Comparison of ENCODE assay signal across 8 cellular contexts in genomic region chr17:47776330-47777197, GRCh38. TPM values are rescaled to one million over a fixed set of nuclear protein-coding genes. Genes with fewer than 3 reads are reported as not detected.
DNase-seq lines count a peak whose midpoint lies in the region; ATAC-seq and TF ChIP-seq lines count a peak whose summit lies in the region.

No MANE protein-coding gene starts in this region.

- ATAC-seq in activated CD4-positive, CD25-positive, alpha-beta regulatory T cell treated with anti-CD3 and anti-CD28 coated beads, Interleukin-2, amount 50 U/mL, for 24 hours = peak; percentile 69 to 81
- ATAC-seq in HG03175 (IDR thresholded peaks at IDR 0.05; ENCODE audit: unreplicated experiment) (no peak), GM18870 (IDR thresholded peaks at IDR 0.05; ENCODE audit: unreplicated experiment) (no peak)

- peaks cover 6% of the 10 kb centered on the region; the same call in 1 of the 2 replicates for H3K9me3 ChIP-seq in AG04450 (ENCODE audit: control insufficient read depth, insufficient read depth, low read length)

- H3K36me3 Mint-ChIP-seq in osteocyte (ENCODE audit: unreplicated experiment) = no peaks in the 10 kb centered on the region

- TF ChIP-seq POLR2A in erythroblast (IDR thresholded peaks at IDR 0.05; ENCODE audit: low read length) = no peak

- H3K4me1 Mint-ChIP-seq in osteocyte (ENCODE audit: unreplicated experiment) = no peaks in the 10 kb centered on the region

- peaks cover 44% of the 10 kb centered on the region for H3K27me3 Mint-ChIP-seq in osteocyte (ENCODE audit: unreplicated experiment)

- POLR2A ChIA-PET in AG04450 (lab: Yijun Ruan, JAX) (no interaction called here), GM10248 (lab: Yijun Ruan, JAX) (no interaction called here)

- no peak overlapping the region for H3K4me3 Mint-ChIP-seq in osteocyte (ENCODE audit: unreplicated experiment)

- DNase-seq in AG04450 (ENCODE audit: low read depth, low spot score) = no peak
- peak; percentile 73 for DNase-seq in GM10248 (ENCODE audit: extremely low spot score)
- peak; percentile 26 for DNase-seq in NCI-H2107 (lab: John Stamatoyannopoulos, UW)
- peak; percentile 54 to 75 for DNase-seq in erythroblast (lab: John Stamatoyannopoulos, UW)
- DNase-seq in osteocyte (ENCODE audit: extremely low spot score, unreplicated experiment) = peak; percentile 68

- CTCF ChIA-PET in AG04450 (lab: Charles Lee) = no interaction called here
- CTCF ChIA-PET in GM10248 (lab: Yijun Ruan, JAX) = interaction anchor here (0.8 to 1.6 kb wide), 9 partner anchors 9 to 111 kb away, joined by 3 to 6 read pairs (median 4); partner anchors contain the start of gene TBX21

- H3K27me3 ChIP-seq in AG04450 (ENCODE audit: control insufficient read depth, insufficient read depth, low read length) = peaks cover 46% of the 10 kb centered on the region

- TF ChIP-seq CTCF in AG04450 (IDR thresholded peaks at IDR 0.05; ENCODE audit: low read depth, low read length) (peak; percentile 74), GM10248 (IDR thresholded peaks at IDR 0.05; ENCODE audit: control extremely low read depth, extremely low read depth, low read depth, missing control alignments) (peak; percentile 63), osteocyte (IDR thresholded peaks at IDR 0.05) (peak; percentile 74)

- no peak overlapping the region for H3K27ac Mint-ChIP-seq in osteocyte (ENCODE audit: unreplicated experiment)

- H3K9me3 Mint-ChIP-seq in osteocyte (ENCODE audit: unreplicated experiment) = no peaks in the 10 kb centered on the region

- H3K27ac ChIP-seq in AG04450 (ENCODE audit: low read depth, low read length) = no peak overlapping the region

- H3K4me3 ChIP-seq in AG04450 (ENCODE audit: low read depth, low read length) = no peak overlapping the region

RNA-seq across cellular contexts. Expression of gene TBX21, which starts 43.5 kb away (rescaled TPM):
- not detected in 2 replicates for polyA plus RNA-seq in AG04450 (2011; rRNA removed)
- polyA minus RNA-seq in AG04450 (2011; rRNA and poly(A)+ RNA removed) = not detected in 2 replicates
- not detected in 2 replicates for total RNA-seq in osteocyte

RNA-seq across cellular contexts. Expression of gene OSBPL7, which starts 45.0 kb away (rescaled TPM):
- polyA plus RNA-seq in AG04450 (2011; rRNA removed) = 5.3 and 6.2 TPM in 2 replicates
- polyA minus RNA-seq in AG04450 (2011; rRNA and poly(A)+ RNA removed) = 10.3 and 12.3 TPM in 2 replicates
- total RNA-seq in osteocyte = 16.8 and 18.0 TPM in 2 replicates

RNA-seq across cellular contexts. Expression of gene MRPL10, which starts 54.8 kb away (rescaled TPM):
- 62.9 and 64.4 TPM in 2 replicates for polyA plus RNA-seq in AG04450 (2011; rRNA removed)
- polyA minus RNA-seq in AG04450 (2011; rRNA and poly(A)+ RNA removed) = 65.8 and 78.0 TPM in 2 replicates
- 41.0 and 41.8 TPM in 2 replicates for total RNA-seq in osteocyte

RNA-seq across cellular contexts. Expression of gene LRRC46, which starts 54.9 kb away (rescaled TPM):
- polyA plus RNA-seq in AG04450 (2011; rRNA removed) = 0.55 and 0.67 TPM in 2 replicates
- polyA minus RNA-seq in AG04450 (2011; rRNA and poly(A)+ RNA removed) = 0.37 and 0.52 TPM in 2 replicates
- total RNA-seq in osteocyte = 0.54 and 0.84 TPM in 2 replicates

Comparison
In these comparisons a context has a peak if more than half of its experiments do, and no peak if none do; other contexts are left out.
1. ATAC-seq: peak in activated CD4-positive, CD25-positive, alpha-beta regulatory T cell treated with anti-CD3 and anti-CD28 coated beads, Interleukin-2, amount 50 U/mL, for 24 hours (2 of 2); none in HG03175 (single experiment) and GM18870 (single experiment).
2. Peak in every context shown above with its lines, with median percentiles within 50 percentile points of each other: CTCF ChIP-seq.